In the genomic region with DNA sequence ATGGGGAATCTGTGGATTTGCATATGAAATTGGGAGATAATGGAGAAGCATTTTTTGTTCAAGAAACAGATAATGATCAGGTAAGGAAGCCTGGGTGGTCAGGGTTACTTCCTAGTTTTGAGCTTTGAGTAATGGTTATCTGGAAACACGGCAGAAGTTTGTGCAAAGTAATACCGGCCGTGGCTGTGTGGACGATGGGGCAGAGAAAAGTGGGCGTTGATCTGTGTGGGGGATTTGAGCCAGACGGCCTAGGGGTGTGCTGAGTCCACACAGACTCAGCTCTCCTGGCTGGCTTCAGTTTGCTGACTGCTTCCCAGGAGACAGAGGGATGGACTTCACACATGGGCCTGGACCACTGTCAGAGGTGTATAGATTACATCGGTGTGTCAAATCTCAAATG, we compare ENCODE assay signal across 23 cellular contexts.
"Had no signal": no experiment of that assay in that cellular context is flagged by ENCODE, and none has a peak within 500 bp of the region (broad histone marks: within the 10 kb centered on the region; RNA-seq: fewer than 3 reads in every experiment).

No MANE protein-coding gene starts in this region.

- H3K27me3 ChIP-seq: brain microvascular endothelial cell, heart right ventricle, upper lobe of left lung had no signal

- H3K27ac Mint-ChIP-seq: dendritic cell treated with granulocyte-macrophage colony-stimulating factor and Interleukin-4, amounts not matched to agents 40 ng/mL and 50 ng/mL, for 4 days; mesothelial cell of epicardium had no signal

- H3K9me3 ChIP-seq: heart right ventricle, lower lobe of right lung, prostate gland, upper lobe of left lung had no signal

- DNase-seq: activated CD4-positive, alpha-beta T cell treated with anti-CD3 and anti-CD28 coated beads for 1 hour; activated CD4-positive, alpha-beta T cell treated with anti-CD3 and anti-CD28 coated beads, Interleukin-2, amount 50 U/mL, for 4 hours; activated CD8-positive, alpha-beta memory T cell treated with anti-CD3 and anti-CD28 coated beads for 24 hours; activated CD8-positive, alpha-beta memory T cell treated with anti-CD3 and anti-CD28 coated beads, Interleukin-2, amount 50 U/mL, for 4 hours; activated naive CD4-positive, alpha-beta T cell treated with anti-CD3 and anti-CD28 coated beads, Interleukin-2, amount 50 U/mL, for 16 hours; activated T-cell treated with anti-CD3 and anti-CD28 coated beads, Interleukin-2, amount 50 U/mL, for 48 hours; aorta; brain microvascular endothelial cell; caudate nucleus; effector CD4-positive, alpha-beta T cell; foreskin fibroblast; heart right ventricle; lower lobe of right lung; natural killer cell; stimulated activated CD4-positive, alpha-beta T cell treated with anti-CD3 and anti-CD28 coated beads, Interleukin-4, amount 100 ng/mL, for 24 hours; stimulated activated naive CD8-positive, alpha-beta T cell treated with anti-CD3 and anti-CD28 coated beads, Interleukin-15, Interleukin-2, amounts not matched to agents 100 U/mL and 50 U/mL, for 24 hours; T-helper 17 cell; upper lobe of left lung; WERI-Rb-1 had no signal

- FAIRE-seq: endometrium had no signal

- H3K4me3 Mint-ChIP-seq: dendritic cell treated with granulocyte-macrophage colony-stimulating factor and Interleukin-4, amounts not matched to agents 40 ng/mL and 50 ng/mL, for 4 days; mesothelial cell of epicardium; natural killer cell; T-helper 17 cell had no signal

- H3K9me3 Mint-ChIP-seq: dendritic cell treated with granulocyte-macrophage colony-stimulating factor and Interleukin-4, amounts not matched to agents 40 ng/mL and 50 ng/mL, for 4 days; mesothelial cell of epicardium; natural killer cell had no signal

- H3K27me3 Mint-ChIP-seq: dendritic cell treated with granulocyte-macrophage colony-stimulating factor and Interleukin-4, amounts not matched to agents 40 ng/mL and 50 ng/mL, for 4 days; T-helper 17 cell had no signal

- H3K4me3 ChIP-seq: heart right ventricle, lower lobe of right lung, prostate gland, upper lobe of left lung had no signal

- H3K36me3 ChIP-seq: prostate gland had no signal

- H3K4me1 ChIP-seq: lower lobe of right lung, prostate gland had no signal

- H3K27ac ChIP-seq: brain microvascular endothelial cell, heart right ventricle, lower lobe of right lung, prostate gland, upper lobe of left lung, WERI-Rb-1 had no signal
